ENCODE assay signal across 9 cellular contexts in genomic region chr1:10796029-10796944, GRCh38. TPM values are rescaled to one million over a fixed set of nuclear protein-coding genes. Genes with fewer than 3 reads are reported as not detected.
DNase-seq lines count a peak whose midpoint lies in the region; ATAC-seq, FAIRE-seq and TF ChIP-seq lines count a peak whose summit lies in the region.
"Had no signal": no experiment of that assay in that cellular context is flagged by ENCODE, and none has a peak within 500 bp of the region (broad histone marks: within the 10 kb centered on the region; RNA-seq: fewer than 3 reads in every experiment).

A gene with protein sequence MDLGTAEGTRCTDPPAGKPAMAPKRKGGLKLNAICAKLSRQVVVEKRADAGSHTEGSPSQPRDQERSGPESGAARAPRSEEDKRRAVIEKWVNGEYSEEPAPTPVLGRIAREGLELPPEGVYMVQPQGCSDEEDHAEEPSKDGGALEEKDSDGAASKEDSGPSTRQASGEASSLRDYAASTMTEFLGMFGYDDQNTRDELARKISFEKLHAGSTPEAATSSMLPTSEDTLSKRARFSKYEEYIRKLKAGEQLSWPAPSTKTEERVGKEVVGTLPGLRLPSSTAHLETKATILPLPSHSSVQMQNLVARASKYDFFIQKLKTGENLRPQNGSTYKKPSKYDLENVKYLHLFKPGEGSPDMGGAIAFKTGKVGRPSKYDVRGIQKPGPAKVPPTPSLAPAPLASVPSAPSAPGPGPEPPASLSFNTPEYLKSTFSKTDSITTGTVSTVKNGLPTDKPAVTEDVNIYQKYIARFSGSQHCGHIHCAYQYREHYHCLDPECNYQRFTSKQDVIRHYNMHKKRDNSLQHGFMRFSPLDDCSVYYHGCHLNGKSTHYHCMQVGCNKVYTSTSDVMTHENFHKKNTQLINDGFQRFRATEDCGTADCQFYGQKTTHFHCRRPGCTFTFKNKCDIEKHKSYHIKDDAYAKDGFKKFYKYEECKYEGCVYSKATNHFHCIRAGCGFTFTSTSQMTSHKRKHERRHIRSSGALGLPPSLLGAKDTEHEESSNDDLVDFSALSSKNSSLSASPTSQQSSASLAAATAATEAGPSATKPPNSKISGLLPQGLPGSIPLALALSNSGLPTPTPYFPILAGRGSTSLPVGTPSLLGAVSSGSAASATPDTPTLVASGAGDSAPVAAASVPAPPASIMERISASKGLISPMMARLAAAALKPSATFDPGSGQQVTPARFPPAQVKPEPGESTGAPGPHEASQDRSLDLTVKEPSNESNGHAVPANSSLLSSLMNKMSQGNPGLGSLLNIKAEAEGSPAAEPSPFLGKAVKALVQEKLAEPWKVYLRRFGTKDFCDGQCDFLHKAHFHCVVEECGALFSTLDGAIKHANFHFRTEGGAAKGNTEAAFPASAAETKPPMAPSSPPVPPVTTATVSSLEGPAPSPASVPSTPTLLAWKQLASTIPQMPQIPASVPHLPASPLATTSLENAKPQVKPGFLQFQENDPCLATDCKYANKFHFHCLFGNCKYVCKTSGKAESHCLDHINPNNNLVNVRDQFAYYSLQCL (N-terminal part only) (minus strand): TSS chr1:10796646. CDS start chr1:10693889, 102,757 bp downstream.

- no peak within 1 kb of the TSS for H3K27ac Mint-ChIP-seq in progenitor cell of endocrine pancreas
- H3K27ac Mint-ChIP-seq: memory B cell had no signal

- no peaks in the 10 kb centered on the region for H3K79me2 ChIP-seq in GM12878 (ENCODE audit: control insufficient read depth, insufficient read depth, low read length)

- no peak for TF ChIP-seq CTCF in GM12878 (IDR thresholded peaks at IDR 0.05 in 2 of 3, conservative IDR thresholded peaks at IDR 0.05 in 1 of 3; ENCODE audit: control insufficient read depth in 2 of 3, extremely low read depth in 1 of 3, insufficient read depth in 1 of 3, low read depth in 3 of 3, low read length in 3 of 3)
- TF ChIP-seq CTCF in progenitor cell of endocrine pancreas (IDR thresholded peaks at IDR 0.05; ENCODE audit: unreplicated experiment) = no peak

- H3K9me3 ChIP-seq in GM12878 (replicated peaks; ENCODE audit: control insufficient read depth, insufficient read depth, low read length) = no peaks in the 10 kb centered on the region

- ATAC-seq in GM12878 (no peak), GM18873 (IDR thresholded peaks at IDR 0.05; ENCODE audit: low FRiP score, unreplicated experiment) (no peak)

- H3K27me3 ChIP-seq in GM12878 (replicated peaks in 1 of 2; ENCODE audit: control insufficient read depth in 2 of 2, insufficient read depth in 2 of 2, low read length in 1 of 2) = peaks cover 5 to 16% of the 10 kb centered on the region in 2 experiments

- peak within 1 kb of the TSS; percentile 88 for H3K4me3 Mint-ChIP-seq in progenitor cell of endocrine pancreas (ENCODE audit: low read depth)

- in situ Hi-C loops in GM12878 (cut with MboI) = no loop called here

- H3K36me3 ChIP-seq in GM12878 (ENCODE audit: control insufficient read depth in 2 of 2, insufficient read depth in 2 of 2, low read length in 1 of 2) = no peaks in the 10 kb centered on the region

- H3K4me3 ChIP-seq in GM12878 = peak within 1 kb of the TSS; percentile 22; the same call in 1 of the 2 replicates

- SMC1A ChIA-PET in GM12878 (lab: Charles Lee; ENCODE audit: uncharacterized antibody, unreplicated experiment) = no interaction called here

- WGBS in GM12878 (ENCODE audit: insufficient coverage, insufficient replicate concordance, low lambda C conversion rate, missing lambda C conversion rate) = 15% methylated on average over 44 of the region's 88 CpGs

- no peaks in the 10 kb centered on the region for H3K9me3 Mint-ChIP-seq in progenitor cell of endocrine pancreas (ENCODE audit: low read depth)
- H3K9me3 Mint-ChIP-seq: memory B cell had no signal

- CTCF ChIA-PET in GM12878 (lab: Yijun Ruan, JAX) = no interaction called here

- H3K4me1 Mint-ChIP-seq in progenitor cell of endocrine pancreas (ENCODE audit: low read depth) = peaks cover 18% of the 10 kb centered on the region

- TF ChIP-seq RAD21 in GM12878 (IDR thresholded peaks at IDR 0.05; ENCODE audit: insufficient read depth, low read depth, low read length) = no peak

- POLR2A ChIA-PET in GM12878 (lab: Charles Lee) = no interaction called here

- peak; percentile 24 for DNase-seq in stimulated activated CD4-positive, alpha-beta T cell treated with anti-CD3 and anti-CD28 coated beads, Interleukin-15, amount 100 ng/mL, for 24 hours
- DNase-seq in stimulated activated CD4-positive, alpha-beta T cell treated with anti-CD3 and anti-CD28 coated beads, Interleukin-4, amount 100 ng/mL, for 24 hours = no peak
- DNase-seq in NCI-H446 treated with DMSO at 0.1 percent for 48 hours (lab: John Stamatoyannopoulos, UW) = peak; percentile 70
- DNase-seq in GM12878 (ENCODE audit: low read depth, low spot score) = no peak
- DNase-seq in hippocampal formation (lab: John Stamatoyannopoulos, UW) = peak; percentile 44 to 58
- DNase-seq in progenitor cell of endocrine pancreas (ENCODE audit: low spot score, unreplicated experiment) = peak; percentile 79
- DNase-seq in NK-92 (lab: John Stamatoyannopoulos, UW; ENCODE audit: unreplicated experiment) = no peak

- RAD21 ChIA-PET in GM12878 (lab: Charles Lee; ENCODE audit: unreplicated experiment) = no interaction called here

- H3K27me3 Mint-ChIP-seq in progenitor cell of endocrine pancreas = peaks cover 36% of the 10 kb centered on the region

- intact Hi-C loops in GM12878 (cut with micrococcal nuclease; ENCODE audit: unreplicated experiment) = no loop called here

- no peaks in the 10 kb centered on the region for H3K36me3 Mint-ChIP-seq in progenitor cell of endocrine pancreas (ENCODE audit: insufficient read depth)
- H3K36me3 Mint-ChIP-seq: memory B cell had no signal

- H3K27ac ChIP-seq in GM12878 (ENCODE audit: control insufficient read depth, insufficient read depth) = no peak within 1 kb of the TSS

- peak within 1 kb of the TSS; percentile 30; the same call in 1 of the 2 replicates for H3K4me2 ChIP-seq in GM12878 (ENCODE audit: control insufficient read depth, insufficient read depth)

- TF ChIP-seq EP300 in GM12878 (IDR thresholded peaks at IDR 0.05; ENCODE audit: borderline replicate concordance in 1 of 2, control insufficient read depth in 1 of 2, low read depth in 2 of 2, low read length in 2 of 2) = no peak

- FAIRE-seq in GM12878 (lab: Jason Lieb, UNC) = no peak

- H3K9ac ChIP-seq in GM12878 (ENCODE audit: control insufficient read depth, insufficient read depth, low read length) = no peak within 1 kb of the TSS

- H4K20me1 ChIP-seq in GM12878 (ENCODE audit: control insufficient read depth, insufficient read depth) = no peaks in the 10 kb centered on the region

- no peak within 1 kb of the TSS for H2AFZ ChIP-seq in GM12878 (ENCODE audit: control insufficient read depth, low read depth, low read length)

- BruUV-seq in GM12878 (replicated peaks; lab: Mats Ljungman, UMichigan) = no TSS peak

- no peak for TF ChIP-seq POLR2A in GM12878 (IDR thresholded peaks at IDR 0.05; ENCODE audit: low read depth, low read length)

- H3K4me1 ChIP-seq in GM12878 (ENCODE audit: control insufficient read depth, insufficient read depth, low read length) = no peaks in the 10 kb centered on the region; the same call in 1 of the 2 replicates

TF ChIP-seq in GM12878, 131 proteins besides CTCF, POLR2A, EP300 and RAD21:
- TF ChIP-seq RUNX3 (IDR thresholded peaks at IDR 0.05; ENCODE audit: low read length) (no peak), SP1 (IDR thresholded peaks at IDR 0.05; ENCODE audit: low read depth, low read length) (peak; percentile 14)

RNA-seq across cellular contexts. Expression of the gene that starts here (rescaled TPM):
- total RNA-seq in GM12878 (2013; cell fraction: nucleolus; rRNA removed) = 10.0 and 10.2 TPM in 2 replicates
- total RNA-seq in GM12878 (2014; rRNA removed) (4.0 and 4.9 TPM in 2 replicates), GM12878 (2014; rRNA removed; fragmentation: Illumina TruSeq; extraction: Trizol) (2.8 and 3.2 TPM in 2 replicates), GM12878 (2021) (9.8 and 11.8 TPM in 2 replicates), progenitor cell of endocrine pancreas (23.6 and 28.5 TPM in 2 replicates)
- polyA plus RNA-seq in GM12878 (2011; ENCODE audit: low read depth) = 0.63 TPM
- polyA plus RNA-seq in GM12878 (2011; rRNA removed) (1.1 and 3.1 TPM in 2 replicates), GM12878 (2014; fragmentation: Illumina TruSeq; extraction: Trizol) (2.5 and 5.7 TPM in 2 replicates), GM12878 (2014; fragmentation: Nextera tagmentation; extraction: Ambion mirVana) (1 to 10 TPM in 1 of 2 experiments, under 1 TPM in 1; 0.52 to 2.0 TPM), GM12878 (2014; rRNA removed) (3.9 and 8.3 TPM in 2 replicates), GM12878 (2016; fragmentation: Nextera tagmentation; extraction: Ambion mirVana) (1 to 10 TPM; 3.5 to 4.3 TPM)
- polyA plus RNA-seq in GM12878 (2011; cell fraction: cytosol; rRNA removed) = 3.1 and 4.3 TPM in 2 replicates
- polyA plus RNA-seq in GM12878 (2011; cell fraction: nucleus; rRNA removed) = 9.1 and 14.4 TPM in 2 replicates
- polyA plus RNA-seq in GM12878 (2012) = 2.1 and 2.2 TPM in 2 replicates
- 5.8 and 7.0 TPM in 2 replicates for polyA minus RNA-seq in GM12878 (2011; rRNA and poly(A)+ RNA removed)
- polyA minus RNA-seq in GM12878 (2011; cell fraction: cytosol; rRNA and poly(A)+ RNA removed) = 3.3 and 4.8 TPM in 2 replicates
- 2.9 and 7.5 TPM in 2 replicates for polyA minus RNA-seq in GM12878 (2011; cell fraction: nucleus; rRNA and poly(A)+ RNA removed)

Comparison
In these comparisons a context has a peak if more than half of its experiments do, and no peak if none do; other contexts are left out.
1. DNase-seq: peak in stimulated activated CD4-positive, alpha-beta T cell treated with anti-CD3 and anti-CD28 coated beads, Interleukin-15, amount 100 ng/mL, for 24 hours (single experiment), NCI-H446 treated with DMSO at 0.1 percent for 48 hours (single experiment), hippocampal formation (2 of 2) and progenitor cell of endocrine pancreas (single experiment); none in stimulated activated CD4-positive, alpha-beta T cell treated with anti-CD3 and anti-CD28 coated beads, Interleukin-4, amount 100 ng/mL, for 24 hours (single experiment), GM12878 (single experiment) and NK-92 (single experiment).